In genomic region chr2:7377861-7378569, GRCh38 we compare ENCODE assay signal across 12 cellular contexts.
DNase-seq lines count a peak whose midpoint lies in the region; ATAC-seq and TF ChIP-seq lines count a peak whose summit lies in the region.
"Had no signal": no experiment of that assay in that cellular context is flagged by ENCODE, and none has a peak within 500 bp of the region (broad histone marks: within the 10 kb centered on the region; RNA-seq: fewer than 3 reads in every experiment).

No MANE protein-coding gene starts in this region.

- no peaks in the 10 kb centered on the region for H3K27me3 ChIP-seq in BE2C
- peaks cover 2% of the 10 kb centered on the region for H3K27me3 ChIP-seq in kidney epithelial cell (ENCODE audit: control insufficient read depth, insufficient read depth, low read length)

- no peak for ATAC-seq in GM21786 (IDR thresholded peaks at IDR 0.05; ENCODE audit: unreplicated experiment)

- H3K4me3 Mint-ChIP-seq in immature natural killer cell = no peak overlapping the region
- H3K4me3 Mint-ChIP-seq: dendritic cell treated with granulocyte-macrophage colony-stimulating factor and Interleukin-4, amounts not matched to agents 40 ng/mL and 50 ng/mL, for 4 days had no signal

- H3K9me3 ChIP-seq in BE2C = no peaks in the 10 kb centered on the region
- H3K9me3 ChIP-seq: thoracic aorta had no signal

- H3K4me3 ChIP-seq in BE2C (ENCODE audit: low read depth, low read length) (peak overlapping the region; percentile 53), kidney epithelial cell (ENCODE audit: low read depth, low read length) (no peak overlapping the region)
- H3K4me3 ChIP-seq: thoracic aorta had no signal

- no peaks in the 10 kb centered on the region for H3K9me3 Mint-ChIP-seq in immature natural killer cell
- H3K9me3 Mint-ChIP-seq: dendritic cell treated with granulocyte-macrophage colony-stimulating factor and Interleukin-4, amounts not matched to agents 40 ng/mL and 50 ng/mL, for 4 days had no signal

- peak; percentile 61 for TF ChIP-seq CTCF in BE2C (IDR thresholded peaks at IDR 0.05; ENCODE audit: low read depth, low read length)
- TF ChIP-seq CTCF in VCaP (conservative IDR thresholded peaks at IDR 0.05) = peak; percentile 65
- peak; percentile 29 for TF ChIP-seq CTCF in kidney epithelial cell (IDR thresholded peaks at IDR 0.05; ENCODE audit: insufficient read depth, low read length, poor library complexity, severe bottlenecking)

- H3K36me3 Mint-ChIP-seq in immature natural killer cell = no peaks in the 10 kb centered on the region

- peaks cover 15% of the 10 kb centered on the region for H3K4me1 ChIP-seq in BE2C

- DNase-seq in BE2C (peak; percentile 96), NCI-H1694 (lab: John Stamatoyannopoulos, UW) (peak; percentile 64), kidney epithelial cell (ENCODE audit: low read depth) (no peak), superior temporal gyrus (ENCODE audit: extremely low spot score) (no peak), NOMO-1 treated with dmso at 0.1 percent for 144 hours (lab: John Stamatoyannopoulos, UW; ENCODE audit: unreplicated experiment) (no peak), immature natural killer cell (no peak)
- DNase-seq: activated CD8-positive, alpha-beta memory T cell treated with anti-CD3 and anti-CD28 coated beads, Interleukin-2, amount 50 U/mL, for 48 hours; kidney glomerular epithelial cell had no signal

- H3K27ac Mint-ChIP-seq in immature natural killer cell = no peak overlapping the region
- H3K27ac Mint-ChIP-seq: dendritic cell treated with granulocyte-macrophage colony-stimulating factor and Interleukin-4, amounts not matched to agents 40 ng/mL and 50 ng/mL, for 4 days had no signal

- H3K36me3 ChIP-seq in BE2C (no peaks in the 10 kb centered on the region), kidney epithelial cell (ENCODE audit: control insufficient read depth, insufficient read depth, low read length) (no peaks in the 10 kb centered on the region)
- H3K36me3 ChIP-seq: thoracic aorta had no signal

- peak overlapping the region; percentile 8; the same call in 1 of the 2 replicates for H3K27ac ChIP-seq in VCaP
- H3K27ac ChIP-seq: thoracic aorta had no signal

- H3K4me1 Mint-ChIP-seq in immature natural killer cell = no peaks in the 10 kb centered on the region

- peaks cover 0 to 14% (median 2%) of the 10 kb centered on the region in 3 donors for H3K27me3 Mint-ChIP-seq in immature natural killer cell (ENCODE audit: low read depth in 3 of 3)

Comparison
In these comparisons a context has a peak if more than half of its experiments do, and no peak if none do; other contexts are left out.
1. DNase-seq: peak in BE2C (single experiment) and NCI-H1694 (single experiment); none in kidney epithelial cell (single experiment), superior temporal gyrus (single experiment), NOMO-1 treated with dmso at 0.1 percent for 144 hours (single experiment) and immature natural killer cell (0 of 3).
2. Peak in every context shown above with its lines, with median percentiles within 50 percentile points of each other: CTCF ChIP-seq.